Comparison of ENCODE assay signal across 8 cellular contexts in genomic region chr6:41735427-41736206, GRCh38. TPM values are rescaled to one million over a fixed set of nuclear protein-coding genes. Genes with fewer than 3 reads are reported as not detected.
DNase-seq lines count a peak whose midpoint lies in the region; TF ChIP-seq lines count a peak whose summit lies in the region.

TFEB (minus strand) TSS chr6:41735608; CDS start chr6:41691213, 44,395 bp downstream.

- H3K27me3 ChIP-seq in neural progenitor cell = peaks cover 34% of the 10 kb centered on the region

- H3K4me3 ChIP-seq in foreskin fibroblast (ENCODE audit: low read depth in 1 of 2, low read length in 2 of 2) = peak within 1 kb of the TSS; percentile 65 to 74
- H3K4me3 ChIP-seq in neural progenitor cell = peak within 1 kb of the TSS; percentile 77

- no peaks in the 10 kb centered on the region for H3K36me3 Mint-ChIP-seq in neural progenitor cell

- H3K4me1 ChIP-seq in neural progenitor cell = peaks cover 25% of the 10 kb centered on the region

- peak within 1 kb of the TSS; percentile 21 for H3K27ac Mint-ChIP-seq in neural progenitor cell

- peak within 1 kb of the TSS; percentile 88 for H2AFZ ChIP-seq in neural progenitor cell (replicated peaks)

- H3K9ac ChIP-seq in neural progenitor cell = no peak within 1 kb of the TSS

- peaks cover 41% of the 10 kb centered on the region for H3F3A ChIP-seq in neural progenitor cell (ENCODE audit: low read depth)

- no peak within 1 kb of the TSS for H3K27ac ChIP-seq in neural progenitor cell

- TF ChIP-seq CTCF in foreskin fibroblast (IDR thresholded peaks at IDR 0.05; ENCODE audit: low read depth, low read length) (peak; percentile 77), neural progenitor cell (IDR thresholded peaks at IDR 0.05) (peak; percentile 79)

- peaks cover 12% of the 10 kb centered on the region for H3K27me3 Mint-ChIP-seq in neural progenitor cell (ENCODE audit: insufficient read depth, low read depth)

- no peaks in the 10 kb centered on the region for H3K36me3 ChIP-seq in neural progenitor cell

- peaks cover 6% of the 10 kb centered on the region for H4K20me1 ChIP-seq in neural progenitor cell (ENCODE audit: low read depth)

- H3K79me2 ChIP-seq in neural progenitor cell (ENCODE audit: low read depth) = no peaks in the 10 kb centered on the region

- H3K9me3 ChIP-seq in neural progenitor cell (ENCODE audit: low read depth) = no peaks in the 10 kb centered on the region

- H3K4me3 Mint-ChIP-seq in neural progenitor cell = peak within 1 kb of the TSS; percentile 85

- H3K4me2 ChIP-seq in neural progenitor cell = peak within 1 kb of the TSS; percentile 96

- DNase-seq in ELF-1 (ENCODE audit: low read depth, low spot score) (peak; percentile 94), H4 (ENCODE audit: low spot score) (peak; percentile 91), LoVo (ENCODE audit: low spot score) (peak; percentile 89), SHP77 (lab: John Stamatoyannopoulos, UW) (peak; percentile 86), activated gamma-delta T cell treated with Interleukin-2 at 50 U/mL for 16 hours (peak; percentile 92), foreskin fibroblast (peak; percentile 86 to 96), neural progenitor cell (ENCODE audit: low spot score) (peak; percentile 96), stromal cell of bone marrow (ENCODE audit: low read depth) (peak; percentile 80)

- no peaks in the 10 kb centered on the region for H3K9me3 Mint-ChIP-seq in neural progenitor cell

- peaks cover 26% of the 10 kb centered on the region for H3K4me1 Mint-ChIP-seq in neural progenitor cell

RNA-seq across cellular contexts. Expression of gene TFEB, which starts in this region (rescaled TPM):
- total RNA-seq in H4 (2014; rRNA removed; shearing (Covaris generic)) = 1.6 and 9.2 TPM in 2 replicates
- 0.13 and 0.46 TPM in 2 replicates for total RNA-seq in neural progenitor cell (ENCODE audit: low replicate concordance)

Comparison
In these comparisons a context has a peak if more than half of its experiments do, and no peak if none do; other contexts are left out.
1. Peak in DNase-seq, H3K4me3 ChIP-seq and H3K4me2 ChIP-seq in neural progenitor cell; RNA of the gene not detected or under 1 TPM.